15 cellular contexts compared by ENCODE assay signal in genomic region chr12:102427542-102427923, GRCh38. TPM values are rescaled to one million over a fixed set of nuclear protein-coding genes. Genes with fewer than 3 reads are reported as not detected.
DNase-seq lines count a peak whose midpoint lies in the region; ATAC-seq and TF ChIP-seq lines count a peak whose summit lies in the region.
"Had no signal": no experiment of that assay in that cellular context is flagged by ENCODE, and none has a peak within 500 bp of the region (broad histone marks: within the 10 kb centered on the region; RNA-seq: fewer than 3 reads in every experiment).

No MANE protein-coding gene starts in this region.

- no peak overlapping the region for H3K27ac Mint-ChIP-seq in CD4-positive, alpha-beta T cell
- H3K27ac Mint-ChIP-seq: activated T-helper 17 cell treated with anti-CD3 and anti-CD28 coated beads, Interleukin-2, amount 50 U/mL, for 72 hours; memory B cell; progenitor cell of endocrine pancreas had no signal

- no peak for TF ChIP-seq CTCF in gastroesophageal sphincter (IDR thresholded peaks at IDR 0.05)
- TF ChIP-seq CTCF in upper lobe of right lung (IDR thresholded peaks at IDR 0.05): no peak
- TF ChIP-seq CTCF in CD4-positive, alpha-beta T cell (IDR thresholded peaks at IDR 0.05): no peak

- peak overlapping the region in 3 of 4 donors; percentile 38 to 70 (median 66) for H3K27ac ChIP-seq in gastroesophageal sphincter
- H3K27ac ChIP-seq in neuronal stem cell (replicated peaks; ENCODE audit: low read length): no peak overlapping the region
- no peak overlapping the region for H3K27ac ChIP-seq in upper lobe of right lung
- no peak overlapping the region for H3K27ac ChIP-seq in CD4-positive, alpha-beta T cell (ENCODE audit: low read depth, low read length)
- H3K27ac ChIP-seq: 22Rv1 had no signal

- H3K27me3 ChIP-seq in gastroesophageal sphincter: no peaks in the 10 kb centered on the region
- H3K27me3 ChIP-seq in neuronal stem cell (ENCODE audit: control insufficient read depth in 3 of 3, insufficient read depth in 3 of 3, low read depth in 1 of 3, low read length in 3 of 3): no peaks in the 10 kb centered on the region
- no peaks in the 10 kb centered on the region for H3K27me3 ChIP-seq in upper lobe of right lung
- no peaks in the 10 kb centered on the region for H3K27me3 ChIP-seq in CD4-positive, alpha-beta T cell (ENCODE audit: control insufficient read depth, insufficient read depth, low read length)

- H3K36me3 ChIP-seq in gastroesophageal sphincter: no peaks in the 10 kb centered on the region
- no peaks in the 10 kb centered on the region for H3K36me3 ChIP-seq in neuronal stem cell (replicated peaks in 1 of 2; ENCODE audit: control insufficient read depth in 2 of 2, insufficient read depth in 2 of 2, low read length in 2 of 2)
- H3K36me3 ChIP-seq in upper lobe of right lung: no peaks in the 10 kb centered on the region

- H2AFZ ChIP-seq in neuronal stem cell (ENCODE audit: low read length): no peak overlapping the region

- intact Hi-C loops in upper lobe of right lung (cut with DNase I): no loop called here
- intact Hi-C loops in CD4-positive, alpha-beta T cell (cut with DNase I, micrococcal nuclease): no loop called here

- TF ChIP-seq POLR2A in gastroesophageal sphincter (IDR thresholded peaks at IDR 0.05): no peak

- H3K4me3 ChIP-seq in gastroesophageal sphincter: no peak overlapping the region
- no peak overlapping the region for H3K4me3 ChIP-seq in neuronal stem cell (ENCODE audit: low read length in 2 of 2)
- no peak overlapping the region for H3K4me3 ChIP-seq in upper lobe of right lung

- H3K4me2 ChIP-seq in neuronal stem cell (ENCODE audit: insufficient read depth, low read length, poor library complexity, severe bottlenecking): no peak overlapping the region

- peak overlapping the region; percentile 47 for H2BK15ac ChIP-seq in neuronal stem cell (ENCODE audit: low read length)

- no peaks in the 10 kb centered on the region for H3K9me3 Mint-ChIP-seq in CD4-positive, alpha-beta T cell
- H3K9me3 Mint-ChIP-seq: activated T-helper 17 cell treated with anti-CD3 and anti-CD28 coated beads, Interleukin-2, amount 50 U/mL, for 72 hours; memory B cell had no signal

- H2AK5ac ChIP-seq in neuronal stem cell (ENCODE audit: low read depth, low read length): peak overlapping the region; percentile 68

- no peaks in the 10 kb centered on the region for H3K79me1 ChIP-seq in neuronal stem cell (ENCODE audit: low read depth, low read length)

- no peak overlapping the region for H2BK5ac ChIP-seq in neuronal stem cell (ENCODE audit: low read length)

- H3K27me3 Mint-ChIP-seq in CD4-positive, alpha-beta T cell: no peaks in the 10 kb centered on the region

- WGBS in gastroesophageal sphincter (ENCODE audit: low coverage in 1 of 2), 2 donors: 0 to 16% methylated on average over 2 to 4 of the region's 7 CpGs
- WGBS in neuronal stem cell (ENCODE audit: extremely low coverage in 2 of 2, insufficient read length in 2 of 2, insufficient replicate concordance in 1 of 2), 2 donors: no CpG with 5 or more reads among the region's 7 CpGs

- DNase-seq in NCI-H82 (lab: John Stamatoyannopoulos, UW): peak; percentile 13
- no peak for DNase-seq in NCI-H82 treated with DMSO at 0.1 percent for 48 hours (lab: John Stamatoyannopoulos, UW; ENCODE audit: unreplicated experiment)
- no peak for DNase-seq in neuronal stem cell (ENCODE audit: low spot score)
- no peak for DNase-seq in upper lobe of right lung
- no peak for DNase-seq in GM19240 (ENCODE audit: insufficient read length, low spot score)
- no peak for DNase-seq in CD4-positive, alpha-beta T cell
- DNase-seq: activated CD4-positive, alpha-beta T cell treated with anti-CD3 and anti-CD28 coated beads for 48 hours had no signal

- H4K8ac ChIP-seq in neuronal stem cell (ENCODE audit: low read depth, low read length): no peak overlapping the region

- H3K4ac ChIP-seq in neuronal stem cell (ENCODE audit: low read length): no peak overlapping the region

- H4K91ac ChIP-seq in neuronal stem cell (ENCODE audit: low read depth, low read length, poor library complexity): no peak overlapping the region

- no peak overlapping the region for H3K14ac ChIP-seq in neuronal stem cell (ENCODE audit: low read length)

- POLR2A ChIA-PET in CD4-positive, alpha-beta T cell (lab: Charles Lee): no interaction called here

- no peak overlapping the region for H3K4me3 Mint-ChIP-seq in CD4-positive, alpha-beta T cell
- H3K4me3 Mint-ChIP-seq: activated T-helper 17 cell treated with anti-CD3 and anti-CD28 coated beads, Interleukin-2, amount 50 U/mL, for 72 hours; memory B cell had no signal

- peak overlapping the region; percentile 53 for H3K18ac ChIP-seq in neuronal stem cell (ENCODE audit: low read length)

- peak; percentile 34 for ATAC-seq in gastroesophageal sphincter
- ATAC-seq in upper lobe of right lung: peak; percentile 51
- ATAC-seq in esophagus mucosa: no peak
- no peak for ATAC-seq in CD4-positive, alpha-beta T cell (ENCODE audit: poor library complexity)
- ATAC-seq: activated T-helper 17 cell treated with anti-CD3 and anti-CD28 coated beads, Interleukin-2, amount 50 U/mL, for 72 hours had no signal

- no peak overlapping the region for H3K9ac ChIP-seq in neuronal stem cell (ENCODE audit: low read depth, low read length, poor library complexity)

- H2BK12ac ChIP-seq in neuronal stem cell (ENCODE audit: low read length): no peak overlapping the region

- TF ChIP-seq EP300 in gastroesophageal sphincter (IDR thresholded peaks at IDR 0.05): no peak

- no peak overlapping the region for H3K23ac ChIP-seq in neuronal stem cell (ENCODE audit: low read depth, low read length, poor library complexity)

- H3K9me3 ChIP-seq in gastroesophageal sphincter (no peaks in the 10 kb centered on the region), neuronal stem cell (replicated peaks in 1 of 2; ENCODE audit: control insufficient read depth in 2 of 2, insufficient read depth in 1 of 2, low read depth in 1 of 2, low read length in 2 of 2) (no peaks in the 10 kb centered on the region), upper lobe of right lung (no peaks in the 10 kb centered on the region)
- H3K9me3 ChIP-seq in CD4-positive, alpha-beta T cell (ENCODE audit: control insufficient read depth, low read length): no peaks in the 10 kb centered on the region

- no peaks in the 10 kb centered on the region for H3K36me3 Mint-ChIP-seq in CD4-positive, alpha-beta T cell (ENCODE audit: low read depth)
- H3K36me3 Mint-ChIP-seq: memory B cell had no signal

- no peaks in the 10 kb centered on the region for H3K4me1 Mint-ChIP-seq in CD4-positive, alpha-beta T cell (ENCODE audit: low read depth)
- H3K4me1 Mint-ChIP-seq: activated T-helper 17 cell treated with anti-CD3 and anti-CD28 coated beads, Interleukin-2, amount 50 U/mL, for 72 hours; memory B cell had no signal

- H3K4me1 ChIP-seq in gastroesophageal sphincter (peaks cover 0 to 25% (median 12%) of the 10 kb centered on the region in 3 donors), neuronal stem cell (ENCODE audit: control insufficient read depth in 2 of 2, insufficient read depth in 1 of 2, low read depth in 1 of 2, low read length in 2 of 2) (peaks cover 0 to 3% of the 10 kb centered on the region in 2 donors), upper lobe of right lung (peaks cover 4% of the 10 kb centered on the region)

- CTCF ChIA-PET in CD4-positive, alpha-beta T cell (lab: Charles Lee): no interaction called here

- no peak overlapping the region for H2BK120ac ChIP-seq in neuronal stem cell (ENCODE audit: low read depth, low read length)

RNA-seq across cellular contexts. Expression of gene IGF1, which starts 52.8 kb away (rescaled TPM):
- total RNA-seq in gastroesophageal sphincter: 10 to 100 TPM; 17.3 to 58.7 (median 43.1) TPM
- polyA plus RNA-seq in neuronal stem cell (2013, experiment 1 of 2): 0.04 TPM
- 0.07 TPM for polyA plus RNA-seq in neuronal stem cell (2013, experiment 2 of 2)
- 6.0 TPM for total RNA-seq in upper lobe of right lung
- total RNA-seq in esophagus mucosa: 1.5 TPM
- total RNA-seq in CD4-positive, alpha-beta T cell: not detected
- total RNA-seq: endothelial cell of umbilical vein, LHCN-M2 had no signal

Comparison
In these comparisons a context has a peak if more than half of its experiments do, and no peak if none do; other contexts are left out.
1. ATAC-seq: peak in gastroesophageal sphincter (single experiment) and upper lobe of right lung (single experiment); none in esophagus mucosa (single experiment) and CD4-positive, alpha-beta T cell (single experiment).
2. H3K27ac ChIP-seq: peak in gastroesophageal sphincter (3 of 4); none in neuronal stem cell (single experiment), upper lobe of right lung (single experiment) and CD4-positive, alpha-beta T cell (single experiment).